In genomic region chr1:204931768-204932572, GRCh38 we compare ENCODE assay signal across 25 cellular contexts.
"Had no signal": no experiment of that assay in that cellular context is flagged by ENCODE, and none has a peak within 500 bp of the region (broad histone marks: within the 10 kb centered on the region; RNA-seq: fewer than 3 reads in every experiment).

No MANE protein-coding gene starts in this region.

- H3K9me3 Mint-ChIP-seq: dendritic cell treated with granulocyte-macrophage colony-stimulating factor and Interleukin-4, amounts not matched to agents 40 ng/mL and 50 ng/mL, for 4 days; mesothelial cell of epicardium; natural killer cell treated with Interleukin-12 subunit alpha and Interleukin-12 subunit beta and Interleukin-15 and Interleukin-18, amount 100 ng/mL, for 72 hours; neural crest cell; stimulated activated effector memory CD8-positive, alpha-beta T cell treated with anti-CD3 and anti-CD28 coated beads, Interleukin-12 subunit alpha, Interleukin-12 subunit beta, amount 100 ng/mL, for 72 hours; type B pancreatic cell had no signal

- ATAC-seq: mucosa of descending colon; natural killer cell treated with Interleukin-12 subunit alpha and Interleukin-12 subunit beta and Interleukin-15 and Interleukin-18, amount 100 ng/mL, for 72 hours; stimulated activated effector memory CD8-positive, alpha-beta T cell treated with anti-CD3 and anti-CD28 coated beads, Interleukin-12 subunit alpha, Interleukin-12 subunit beta, amount 100 ng/mL, for 72 hours had no signal

- H3K36me3 Mint-ChIP-seq: memory B cell; mesothelial cell of epicardium; natural killer cell treated with Interleukin-12 subunit alpha and Interleukin-12 subunit beta and Interleukin-15 and Interleukin-18, amount 100 ng/mL, for 72 hours; stimulated activated effector memory CD8-positive, alpha-beta T cell treated with anti-CD3 and anti-CD28 coated beads, Interleukin-12 subunit alpha, Interleukin-12 subunit beta, amount 100 ng/mL, for 72 hours; type B pancreatic cell had no signal

- H2AFZ ChIP-seq: parathyroid adenoma had no signal

- DNase-seq: cerebellar nuclear complex; effector CD8-positive, alpha-beta T cell; esophagus squamous epithelium; foreskin melanocyte; hypothalamus; mucosa of descending colon; naive B cell; stimulated activated CD4-positive, alpha-beta T cell treated with anti-CD3 and anti-CD28 coated beads, Interleukin-2, amount 100 ng/mL, for 24 hours; stimulated activated CD4-positive, alpha-beta T cell treated with anti-CD3 and anti-CD28 coated beads, Interleukin-4, amount 100 ng/mL, for 24 hours; stimulated activated naive CD4-positive, alpha-beta T cell treated with Interleukin-2 at 50 U/mL for 16 hours; stomach; thyroid gland had no signal

- H3K36me3 ChIP-seq: esophagus squamous epithelium, neutrophil, prostate gland, right atrium auricular region, sigmoid colon, stomach, thyroid gland had no signal

- H3K9me3 ChIP-seq: esophagus squamous epithelium, mucosa of descending colon, neutrophil, prostate gland, right atrium auricular region, sigmoid colon, stomach, thyroid gland had no signal

- H3K27ac ChIP-seq: esophagus squamous epithelium, neutrophil, parathyroid adenoma, prostate gland, sigmoid colon, stomach, thyroid gland had no signal

- H3K4me3 Mint-ChIP-seq: dendritic cell treated with granulocyte-macrophage colony-stimulating factor and Interleukin-4, amounts not matched to agents 40 ng/mL and 50 ng/mL, for 4 days; memory B cell; mesothelial cell of epicardium; naive B cell; natural killer cell treated with Interleukin-12 subunit alpha and Interleukin-12 subunit beta and Interleukin-15 and Interleukin-18, amount 100 ng/mL, for 72 hours; neural crest cell; stimulated activated effector memory CD8-positive, alpha-beta T cell treated with anti-CD3 and anti-CD28 coated beads, Interleukin-12 subunit alpha, Interleukin-12 subunit beta, amount 100 ng/mL, for 72 hours; type B pancreatic cell had no signal

- H3K79me2 ChIP-seq: parathyroid adenoma had no signal

- H3K4me1 ChIP-seq: parathyroid adenoma, prostate gland, sigmoid colon, stomach, thyroid gland had no signal

- H3K27me3 ChIP-seq: esophagus squamous epithelium, right atrium auricular region, sigmoid colon, thyroid gland had no signal

- H3K9ac ChIP-seq: parathyroid adenoma had no signal

- H3K27ac Mint-ChIP-seq: dendritic cell treated with granulocyte-macrophage colony-stimulating factor and Interleukin-4, amounts not matched to agents 40 ng/mL and 50 ng/mL, for 4 days; memory B cell; mesothelial cell of epicardium; naive B cell; natural killer cell treated with Interleukin-12 subunit alpha and Interleukin-12 subunit beta and Interleukin-15 and Interleukin-18, amount 100 ng/mL, for 72 hours; stimulated activated effector memory CD8-positive, alpha-beta T cell treated with anti-CD3 and anti-CD28 coated beads, Interleukin-12 subunit alpha, Interleukin-12 subunit beta, amount 100 ng/mL, for 72 hours; type B pancreatic cell had no signal

- H3K4me3 ChIP-seq: esophagus squamous epithelium, lung, mucosa of descending colon, prostate gland, right atrium auricular region, sigmoid colon, stomach, thyroid gland had no signal

- H3K4me1 Mint-ChIP-seq: memory B cell; mesothelial cell of epicardium; naive B cell; stimulated activated effector memory CD8-positive, alpha-beta T cell treated with anti-CD3 and anti-CD28 coated beads, Interleukin-12 subunit alpha, Interleukin-12 subunit beta, amount 100 ng/mL, for 72 hours had no signal
